8 cellular contexts compared by ENCODE assay signal in genomic region chr3:51669241-51670052, GRCh38. TPM values are rescaled to one million over a fixed set of nuclear protein-coding genes. Genes with fewer than 3 reads are reported as not detected.
DNase-seq lines count a peak whose midpoint lies in the region; ATAC-seq, FAIRE-seq and TF ChIP-seq lines count a peak whose summit lies in the region.

No MANE protein-coding gene starts in this region.

- no peak for TF ChIP-seq POLR2A in transverse colon (IDR thresholded peaks at IDR 0.05)

- no peak overlapping the region for H2AFZ ChIP-seq in MM.1S (ENCODE audit: low read length)

- no peak overlapping the region for H3K4me2 ChIP-seq in MM.1S (ENCODE audit: low read depth, low read length)

- H3K9ac ChIP-seq in MM.1S (ENCODE audit: low read length), result no peak overlapping the region

- peak; percentile 74 for DNase-seq in GM10266 (ENCODE audit: extremely low spot score)
- peak; percentile 79 for DNase-seq in MM.1S
- peak; percentile 87 for DNase-seq in SKM-1 treated with dmso at 0.1 percent for 144 hours (lab: John Stamatoyannopoulos, UW; ENCODE audit: unreplicated experiment)
- peak; percentile 51 to 92 (median 86) for DNase-seq in head of caudate nucleus
- peak; percentile 81 to 96 (median 93) for DNase-seq in pancreas
- DNase-seq in transverse colon, result peak; percentile 93

- peak; percentile 98 for TF ChIP-seq CTCF in GM10266 (IDR thresholded peaks at IDR 0.05; ENCODE audit: control insufficient read depth, insufficient read depth, low read depth, missing control alignments)
- peak; percentile 98 for TF ChIP-seq CTCF in MM.1S (IDR thresholded peaks at IDR 0.05; ENCODE audit: low read length)
- TF ChIP-seq CTCF in pancreas (IDR thresholded peaks at IDR 0.05), result peak; percentile 91 to 96 (median 94)
- TF ChIP-seq CTCF in transverse colon (IDR thresholded peaks at IDR 0.05), result peak; percentile 93 to 98 (median 95)

- intact Hi-C loops in head of caudate nucleus (cut with DNase I), result loop anchor here (2.0 to 10.0 kb wide), 3 partner anchors 135 to 275 kb away; partner anchors contain the start of genes RAD54L2 and RBM15B
- intact Hi-C loops in pancreas (cut with DNase I), result loop anchor here (5.0 to 10.0 kb wide), 3 partner anchors 162 to 167 kb away; partner anchors contain the start of gene DCAF1 (in 2 of the 3)
- intact Hi-C loops in transverse colon (cut with DNase I; ENCODE audit: low total_unique reads), result loop anchor here (1.0 kb wide), 1 partner anchor 167 kb away; no protein-coding TSS in a partner anchor

- H3K27ac Mint-ChIP-seq in activated naive CD4-positive, alpha-beta T cell treated with anti-CD3 and anti-CD28 coated beads, Interleukin-2, amount 50 U/mL, for 24 hours, result peak overlapping the region; percentile 20

- peak overlapping the region; percentile 37 for H3K4me3 Mint-ChIP-seq in activated naive CD4-positive, alpha-beta T cell treated with anti-CD3 and anti-CD28 coated beads, Interleukin-2, amount 50 U/mL, for 24 hours

- H3K9me2 ChIP-seq in MM.1S (replicated peaks; ENCODE audit: insufficient read depth, low read length), result no peaks in the 10 kb centered on the region

- H3K9me3 ChIP-seq in MM.1S (replicated peaks; ENCODE audit: insufficient read depth, low read length) (no peaks in the 10 kb centered on the region), pancreas (no peaks in the 10 kb centered on the region), transverse colon (no peaks in the 10 kb centered on the region)

- H3K4me1 Mint-ChIP-seq in activated naive CD4-positive, alpha-beta T cell treated with anti-CD3 and anti-CD28 coated beads, Interleukin-2, amount 50 U/mL, for 24 hours, result peaks cover 61% of the 10 kb centered on the region

- peaks cover 23% of the 10 kb centered on the region for H3F3A ChIP-seq in MM.1S (ENCODE audit: insufficient read depth, low read length)

- no peak overlapping the region for H3K27ac ChIP-seq in MM.1S (ENCODE audit: low read length)
- H3K27ac ChIP-seq in pancreas, result no peak overlapping the region
- H3K27ac ChIP-seq in transverse colon, result peak overlapping the region in 3 of 4 donors; percentile 7 to 98 (median 24)

- H3K4me1 ChIP-seq in MM.1S (ENCODE audit: low read length) (peaks cover 15% of the 10 kb centered on the region), pancreas (peaks cover 0 to 22% (median 6%) of the 10 kb centered on the region in 3 donors), transverse colon (peaks cover 10 to 39% (median 34%) of the 10 kb centered on the region in 4 donors)

- WGBS in pancreas, 2 donors, result 39 to 43% methylated on average over 9 of the region's 9 CpGs
- 47 to 51% methylated on average over 3 to 8 of the region's 9 CpGs for WGBS in transverse colon (ENCODE audit: low coverage in 1 of 2), 2 donors

- H3K36me3 ChIP-seq in MM.1S (replicated peaks; ENCODE audit: insufficient read depth, low read length) (no peaks in the 10 kb centered on the region), pancreas (no peaks in the 10 kb centered on the region), transverse colon (no peaks in the 10 kb centered on the region)

- no peak overlapping the region for H3K4me3 ChIP-seq in MM.1S (ENCODE audit: low read length)
- no peak overlapping the region for H3K4me3 ChIP-seq in pancreas
- H3K4me3 ChIP-seq in transverse colon, result no peak overlapping the region

- peaks cover 4% of the 10 kb centered on the region; the same call in 1 of the 2 replicates for H3K79me2 ChIP-seq in MM.1S (ENCODE audit: low read length)

- no peaks in the 10 kb centered on the region for H3K27me3 Mint-ChIP-seq in activated naive CD4-positive, alpha-beta T cell treated with anti-CD3 and anti-CD28 coated beads, Interleukin-2, amount 50 U/mL, for 24 hours

- ATAC-seq in pancreas, result peak; percentile 52 to 78 (median 70)
- ATAC-seq in HG02759 (IDR thresholded peaks at IDR 0.05; ENCODE audit: unreplicated experiment), result no peak

- in situ Hi-C loops in transverse colon (cut with MboI; ENCODE audit: low pct_ligation_motif_present in 1 of 4, low pct_unique_long_range_greater_than_20kb in 1 of 4, low sequenced_read_pairs in 3 of 4), result loop anchor here in 2 of 4 donors (5.0 to 25.0 kb wide), 3 partner anchors 165 to 282 kb away; partner anchors contain the start of genes DCAF1 (in 2 of the 2), MANF (in 1 of the 2) and RBM15B (in 1 of the 2)

- no peaks in the 10 kb centered on the region for H4K20me1 ChIP-seq in MM.1S (ENCODE audit: insufficient read depth, low read length)

- no peaks in the 10 kb centered on the region for H3K36me3 Mint-ChIP-seq in activated naive CD4-positive, alpha-beta T cell treated with anti-CD3 and anti-CD28 coated beads, Interleukin-2, amount 50 U/mL, for 24 hours

- TF ChIP-seq EP300 in transverse colon (IDR thresholded peaks at IDR 0.05; ENCODE audit: low read depth), result no peak

- no peaks in the 10 kb centered on the region for H3K9me3 Mint-ChIP-seq in activated naive CD4-positive, alpha-beta T cell treated with anti-CD3 and anti-CD28 coated beads, Interleukin-2, amount 50 U/mL, for 24 hours

- H3K27me3 ChIP-seq in MM.1S (replicated peaks; ENCODE audit: insufficient read depth, low read length) (no peaks in the 10 kb centered on the region), pancreas (no peaks in the 10 kb centered on the region), transverse colon (no peaks in the 10 kb centered on the region)

- FAIRE-seq in pancreas (lab: Jason Lieb, UNC), result no peak

RNA-seq across cellular contexts. Expression of gene TEX264, which starts 1.6 kb away (rescaled TPM):
- total RNA-seq in pancreas (10 to 100 TPM; 20.9 to 31.0 (median 22.9) TPM), transverse colon (100 to 1,000 TPM in 1 of 4 donors, 10 to 100 TPM in 3; 60.9 to 116 (median 88.2) TPM)
- 10 to 100 TPM; 45.2 to 59.3 TPM for polyA plus RNA-seq in pancreas

RNA-seq across cellular contexts. Expression of gene GRM2, which starts 37.4 kb away (rescaled TPM):
- total RNA-seq in pancreas (under 1 TPM; 0.09 to 0.51 (median 0.20) TPM), transverse colon (under 1 TPM in 2 of 4 donors, not detected in 2; 0.16 to 0.27 TPM)
- under 1 TPM; 0.34 to 0.45 TPM for polyA plus RNA-seq in pancreas

Comparison
In these comparisons a context has a peak if more than half of its experiments do, and no peak if none do; other contexts are left out.
1. H3K27ac ChIP-seq: peak in transverse colon (3 of 4); none in MM.1S (single experiment) and pancreas (0 of 4).
2. Peak in every context shown above with its lines, with median percentiles within 50 percentile points of each other: DNase-seq and CTCF ChIP-seq.